12 cellular contexts compared by ENCODE assay signal in genomic region chr18:25517881-25518715, GRCh38.
DNase-seq lines count a peak whose midpoint lies in the region; ATAC-seq, FAIRE-seq and TF ChIP-seq lines count a peak whose summit lies in the region.
"Had no signal": no experiment of that assay in that cellular context is flagged by ENCODE, and none has a peak within 500 bp of the region (broad histone marks: within the 10 kb centered on the region; RNA-seq: fewer than 3 reads in every experiment).

No MANE protein-coding gene starts in this region.

- no peak overlapping the region for H3K9ac ChIP-seq in astrocyte (ENCODE audit: low read length)

- H3K4me1 ChIP-seq in astrocyte (ENCODE audit: insufficient read depth, low read length) (no peaks in the 10 kb centered on the region), adrenal gland (replicated peaks in 1 of 2) (no peaks in the 10 kb centered on the region)

- no peak overlapping the region for H2AFZ ChIP-seq in astrocyte (ENCODE audit: low read depth, low read length)

- H3K27me3 ChIP-seq in astrocyte (ENCODE audit: insufficient read depth, low read length) (no peaks in the 10 kb centered on the region), adrenal gland (no peaks in the 10 kb centered on the region)

- H3K4me3 ChIP-seq in astrocyte (ENCODE audit: insufficient read depth, low read depth, low read length) (no peak overlapping the region), adrenal gland (peak overlapping the region in 1 of 4 donors; percentile 14)

- H3K9me3 Mint-ChIP-seq in astrocyte (ENCODE audit: unreplicated experiment), result peaks cover 7% of the 10 kb centered on the region

- H3K79me2 ChIP-seq in astrocyte (ENCODE audit: insufficient read depth, low read length), result no peaks in the 10 kb centered on the region

- H3K36me3 Mint-ChIP-seq in astrocyte (ENCODE audit: low read depth, unreplicated experiment), result no peaks in the 10 kb centered on the region
- H3K36me3 Mint-ChIP-seq: CD4-positive, CD25-positive, alpha-beta regulatory T cell had no signal

- TF ChIP-seq CTCF in astrocyte (IDR thresholded peaks at IDR 0.05; ENCODE audit: insufficient read depth, low read depth, low read length), result no peak
- TF ChIP-seq CTCF in adrenal gland (IDR thresholded peaks at IDR 0.05), result no peak

- H4K20me1 ChIP-seq in astrocyte (ENCODE audit: insufficient read depth, low read length), result no peaks in the 10 kb centered on the region

- TF ChIP-seq POLR2A in adrenal gland (IDR thresholded peaks at IDR 0.05) (no peak), GM12892 (IDR thresholded peaks at IDR 0.05; ENCODE audit: low read depth, low read length) (no peak)

- no peak overlapping the region for H3K4me3 Mint-ChIP-seq in astrocyte (ENCODE audit: unreplicated experiment)
- H3K4me3 Mint-ChIP-seq: CD4-positive, CD25-positive, alpha-beta regulatory T cell had no signal

- H3K4me1 Mint-ChIP-seq in astrocyte (ENCODE audit: low read depth, unreplicated experiment), result peaks cover 25% of the 10 kb centered on the region
- H3K4me1 Mint-ChIP-seq: CD4-positive, CD25-positive, alpha-beta regulatory T cell had no signal

- H3K36me3 ChIP-seq in astrocyte (ENCODE audit: insufficient read depth, low read length) (no peaks in the 10 kb centered on the region), adrenal gland (replicated peaks in 1 of 2) (no peaks in the 10 kb centered on the region)

- no peak for FAIRE-seq in astrocyte (lab: Jason Lieb, UNC)
- no peak for FAIRE-seq in GM12892 (lab: Jason Lieb, UNC)

- intact Hi-C loops in adrenal gland (cut with DNase I), result no loop called here

- H3K27me3 Mint-ChIP-seq in astrocyte (ENCODE audit: low read depth, unreplicated experiment), result no peaks in the 10 kb centered on the region
- H3K27me3 Mint-ChIP-seq: CD4-positive, CD25-positive, alpha-beta regulatory T cell had no signal

- H3K27ac ChIP-seq in astrocyte (ENCODE audit: low read depth, low read length), result no peak overlapping the region
- no peak overlapping the region for H3K27ac ChIP-seq in adrenal gland

- H3K9me3 ChIP-seq in astrocyte (ENCODE audit: insufficient read depth, low read depth, low read length), result no peaks in the 10 kb centered on the region
- no peaks in the 10 kb centered on the region for H3K9me3 ChIP-seq in adrenal gland (replicated peaks in 1 of 3)

- peak overlapping the region; percentile 90 for H3K27ac Mint-ChIP-seq in astrocyte (ENCODE audit: unreplicated experiment)
- H3K27ac Mint-ChIP-seq: CD4-positive, CD25-positive, alpha-beta regulatory T cell had no signal

- WGBS in adrenal gland, 4 donors, result 19 to 28% (median 21%) methylated on average over 6 of the region's 6 CpGs

- DNase-seq in astrocyte (ENCODE audit: low read depth) (no peak), adrenal gland (no peak), GM12892 (ENCODE audit: insufficient read length) (no peak), NOMO-1 treated with dmso at 0.1 percent for 144 hours (lab: John Stamatoyannopoulos, UW; ENCODE audit: unreplicated experiment) (no peak)
- DNase-seq in activated CD4-positive, alpha-beta T cell treated with anti-CD3 and anti-CD28 coated beads for 48 hours, result no peak
- DNase-seq: activated CD4-positive, alpha-beta T cell treated with anti-CD3 and anti-CD28 coated beads, Interleukin-2, amount 50 U/mL, for 4 hours; aorta; CD4-positive, CD25-positive, alpha-beta regulatory T cell; left ventricle myocardium superior had no signal

- ATAC-seq in GM18502 (IDR thresholded peaks at IDR 0.05; ENCODE audit: poor library complexity, unreplicated experiment) (peak; percentile 51), GM21390 (IDR thresholded peaks at IDR 0.05; ENCODE audit: unreplicated experiment) (peak; percentile 35), HG03095 (IDR thresholded peaks at IDR 0.05; ENCODE audit: unreplicated experiment) (peak; percentile 33)
- ATAC-seq: left ventricle myocardium superior had no signal

- H3K4me2 ChIP-seq in astrocyte (ENCODE audit: low read length), result no peak overlapping the region
